Comparison of ENCODE assay signal across 9 cellular contexts in genomic region chr12:6635375-6635855, GRCh38. TPM values are rescaled to one million over a fixed set of nuclear protein-coding genes. Genes with fewer than 3 reads are reported as not detected.
DNase-seq lines count a peak whose midpoint lies in the region; ATAC-seq and TF ChIP-seq lines count a peak whose summit lies in the region.
"Had no signal": no experiment of that assay in that cellular context is flagged by ENCODE, and none has a peak within 500 bp of the region (broad histone marks: within the 10 kb centered on the region; RNA-seq: fewer than 3 reads in every experiment).

No MANE protein-coding gene starts in this region.

- POLR2A ChIA-PET in CD4-positive, alpha-beta T cell (lab: Charles Lee), result interaction anchor here (0.6 to 1.9 kb wide), 6 partner anchors 10 to 89 kb away, joined by 3 to 12 read pairs (median 5); partner anchors contain the start of genes ACRBP, COPS7A and ZNF384

- peak overlapping the region; percentile 35 for H3K27ac ChIP-seq in CD4-positive, alpha-beta T cell (ENCODE audit: low read depth, low read length)
- peak overlapping the region; percentile 71 for H3K27ac ChIP-seq in foreskin keratinocyte
- H3K27ac ChIP-seq: psoas muscle had no signal

- peak overlapping the region; percentile 76 for H3K27ac Mint-ChIP-seq in CD4-positive, alpha-beta T cell
- peak overlapping the region; percentile 83 for H3K27ac Mint-ChIP-seq in stimulated activated naive CD8-positive, alpha-beta T cell treated with anti-CD3 and anti-CD28 coated beads, Interleukin-15, Interleukin-2, amounts not matched to agents 100 ng/mL and 50 ng/mL, for 24 hours

- peak; percentile 24 for ATAC-seq in CD4-positive, alpha-beta T cell (ENCODE audit: poor library complexity)
- ATAC-seq in HG02759 (IDR thresholded peaks at IDR 0.05; ENCODE audit: unreplicated experiment) (peak; percentile 57), foreskin keratinocyte (peak; percentile 1), HG02623 (IDR thresholded peaks at IDR 0.05; ENCODE audit: unreplicated experiment) (no peak)

- no peaks in the 10 kb centered on the region for H3K9me3 ChIP-seq in CD4-positive, alpha-beta T cell (ENCODE audit: control insufficient read depth, low read length)
- H3K9me3 ChIP-seq: psoas muscle had no signal

- no peaks in the 10 kb centered on the region for H3K36me3 Mint-ChIP-seq in CD4-positive, alpha-beta T cell (ENCODE audit: low read depth)
- H3K36me3 Mint-ChIP-seq in stimulated activated naive CD8-positive, alpha-beta T cell treated with anti-CD3 and anti-CD28 coated beads, Interleukin-15, Interleukin-2, amounts not matched to agents 100 ng/mL and 50 ng/mL, for 24 hours (ENCODE audit: low read depth), result no peaks in the 10 kb centered on the region

- CTCF ChIA-PET in CD4-positive, alpha-beta T cell (lab: Charles Lee), result no interaction called here

- peak in 3 of 10 experiments; percentile 16 to 51 (median 42) for DNase-seq in CD4-positive, alpha-beta T cell
- peak; percentile 50 to 56 for DNase-seq in activated CD4-positive, alpha-beta T cell treated with anti-CD3 and anti-CD28 coated beads for 4 hours
- peak in 1 of 2 donors; percentile 35 for DNase-seq in foreskin keratinocyte
- no peak for DNase-seq in NCI-H187 treated with DMSO at 0.1 percent for 48 hours (lab: John Stamatoyannopoulos, UW)
- DNase-seq in NCI-H2196 (lab: John Stamatoyannopoulos, UW; ENCODE audit: unreplicated experiment), result no peak

- no peaks in the 10 kb centered on the region for H3K27me3 Mint-ChIP-seq in CD4-positive, alpha-beta T cell
- H3K27me3 Mint-ChIP-seq in stimulated activated naive CD8-positive, alpha-beta T cell treated with anti-CD3 and anti-CD28 coated beads, Interleukin-15, Interleukin-2, amounts not matched to agents 100 ng/mL and 50 ng/mL, for 24 hours, result no peaks in the 10 kb centered on the region

- H3K9me3 Mint-ChIP-seq in CD4-positive, alpha-beta T cell, result no peaks in the 10 kb centered on the region
- no peaks in the 10 kb centered on the region for H3K9me3 Mint-ChIP-seq in stimulated activated naive CD8-positive, alpha-beta T cell treated with anti-CD3 and anti-CD28 coated beads, Interleukin-15, Interleukin-2, amounts not matched to agents 100 ng/mL and 50 ng/mL, for 24 hours

- TF ChIP-seq CTCF in CD4-positive, alpha-beta T cell (IDR thresholded peaks at IDR 0.05), result no peak
- no peak for TF ChIP-seq CTCF in foreskin keratinocyte (conservative IDR thresholded peaks at IDR 0.05)

- no peaks in the 10 kb centered on the region for H3K27me3 ChIP-seq in CD4-positive, alpha-beta T cell (ENCODE audit: control insufficient read depth, insufficient read depth, low read length)
- H3K27me3 ChIP-seq in foreskin keratinocyte, result no peaks in the 10 kb centered on the region

- peaks cover 11% of the 10 kb centered on the region for H3K4me1 ChIP-seq in foreskin keratinocyte
- H3K4me1 ChIP-seq: psoas muscle had no signal

- intact Hi-C loops in CD4-positive, alpha-beta T cell (cut with DNase I, micrococcal nuclease), result no loop called here

- H3K4me3 Mint-ChIP-seq in CD4-positive, alpha-beta T cell, result peak overlapping the region; percentile 71
- peak overlapping the region; percentile 79 for H3K4me3 Mint-ChIP-seq in stimulated activated naive CD8-positive, alpha-beta T cell treated with anti-CD3 and anti-CD28 coated beads, Interleukin-15, Interleukin-2, amounts not matched to agents 100 ng/mL and 50 ng/mL, for 24 hours

- peaks cover 51% of the 10 kb centered on the region for H3K4me1 Mint-ChIP-seq in CD4-positive, alpha-beta T cell (ENCODE audit: low read depth)
- peaks cover 72% of the 10 kb centered on the region for H3K4me1 Mint-ChIP-seq in stimulated activated naive CD8-positive, alpha-beta T cell treated with anti-CD3 and anti-CD28 coated beads, Interleukin-15, Interleukin-2, amounts not matched to agents 100 ng/mL and 50 ng/mL, for 24 hours (ENCODE audit: low read depth)

RNA-seq across cellular contexts. Expression of gene LPAR5, which starts 0.3 kb away (rescaled TPM):
- total RNA-seq in CD4-positive, alpha-beta T cell, result 1 to 10 TPM; 2.8 to 3.0 TPM
- 9.8 and 13.4 TPM in 2 replicates for total RNA-seq in foreskin keratinocyte
- polyA plus RNA-seq in foreskin keratinocyte, result 12.8 and 14.4 TPM in 2 replicates

RNA-seq across cellular contexts. Expression of gene ACRBP, which starts 11.8 kb away (rescaled TPM):
- total RNA-seq in CD4-positive, alpha-beta T cell, result under 1 TPM; 0.58 to 0.95 TPM
- 0.07 TPM in 1 of 2 replicates, not detected in the other for total RNA-seq in foreskin keratinocyte
- 0.09 and 0.11 TPM in 2 replicates for polyA plus RNA-seq in foreskin keratinocyte

RNA-seq across cellular contexts. Expression of gene ING4, which starts 27.5 kb away (rescaled TPM):
- total RNA-seq in CD4-positive, alpha-beta T cell, result 10 to 100 TPM; 13.8 to 17.4 TPM
- total RNA-seq in foreskin keratinocyte, result 9.9 and 16.2 TPM in 2 replicates
- polyA plus RNA-seq in foreskin keratinocyte, result 13.7 and 20.2 TPM in 2 replicates

RNA-seq across cellular contexts. Expression of gene CHD4, which starts 28.2 kb away (rescaled TPM):
- total RNA-seq in CD4-positive, alpha-beta T cell, result 100 to 1,000 TPM; 288 to 292 TPM
- total RNA-seq in foreskin keratinocyte, result 156 and 174 TPM in 2 replicates
- polyA plus RNA-seq in foreskin keratinocyte, result 90.9 and 98.5 TPM in 2 replicates

RNA-seq across cellular contexts. Expression of gene ZNF384, which starts 53.8 kb away (rescaled TPM):
- 10 to 100 TPM; 67.6 TPM for total RNA-seq in CD4-positive, alpha-beta T cell
- total RNA-seq in foreskin keratinocyte, result 28.0 and 30.4 TPM in 2 replicates
- 19.3 and 22.0 TPM in 2 replicates for polyA plus RNA-seq in foreskin keratinocyte

Comparison
In these comparisons a context has a peak if more than half of its experiments do, and no peak if none do; other contexts are left out.
1. DNase-seq: peak in activated CD4-positive, alpha-beta T cell treated with anti-CD3 and anti-CD28 coated beads for 4 hours (2 of 2); none in NCI-H187 treated with DMSO at 0.1 percent for 48 hours (single experiment) and NCI-H2196 (single experiment).